Comparison of ENCODE assay signal across 1 cellular context in genomic region chr3:78035020-78035660, GRCh38.
TF ChIP-seq lines count a peak whose summit lies in the region.

No MANE protein-coding gene starts in this region.

TF ChIP-seq in WTC11, 78 proteins besides CTCF, POLR2A, EP300 and RAD21 (continued from another document):
- TF ChIP-seq MLX (CRISPR knock-in tag; IDR thresholded peaks at IDR 0.05) (no peak), HMGA2 (CRISPR knock-in tag; IDR thresholded peaks at IDR 0.05) (no peak), ZBTB43 (CRISPR knock-in tag; IDR thresholded peaks at IDR 0.05) (no peak), ZNF263 (CRISPR knock-in tag; IDR thresholded peaks at IDR 0.05; ENCODE audit: low read depth) (no peak), CBFB (CRISPR knock-in tag; IDR thresholded peaks at IDR 0.05; ENCODE audit: low read depth) (no peak), ARID4B (CRISPR knock-in tag; IDR thresholded peaks at IDR 0.05; ENCODE audit: borderline replicate concordance) (no peak), SOX15 (CRISPR knock-in tag; IDR thresholded peaks at IDR 0.05) (no peak), IRF1 (CRISPR knock-in tag; IDR thresholded peaks at IDR 0.05) (no peak), FOXK1 (CRISPR knock-in tag; IDR thresholded peaks at IDR 0.05) (no peak), PREB (CRISPR knock-in tag; IDR thresholded peaks at IDR 0.05; ENCODE audit: borderline replicate concordance) (no peak), ZNF512 (CRISPR knock-in tag; IDR thresholded peaks at IDR 0.05; ENCODE audit: borderline replicate concordance) (no peak), USF1 (CRISPR knock-in tag; IDR thresholded peaks at IDR 0.05) (no peak), ATF2 (CRISPR knock-in tag; IDR thresholded peaks at IDR 0.05; ENCODE audit: borderline replicate concordance, low read depth) (no peak)
